In the genomic region with DNA sequence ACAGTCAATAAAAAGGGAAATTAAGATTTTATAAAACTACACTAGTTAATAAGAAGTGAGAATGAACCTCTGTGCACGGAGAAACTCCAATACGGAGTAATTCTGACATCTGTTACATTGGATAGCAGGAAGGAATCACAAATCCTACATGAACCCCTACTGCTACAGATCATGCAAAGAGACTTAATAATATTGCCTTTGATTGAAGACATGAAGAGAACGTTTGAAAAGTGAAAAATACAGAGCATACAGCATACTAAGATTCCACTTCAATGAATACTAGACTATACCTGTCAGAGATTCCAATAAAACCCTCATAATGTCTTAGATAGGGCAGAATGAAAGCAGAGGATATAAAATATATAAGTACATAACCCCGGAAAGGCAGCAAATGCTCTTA, we compare ENCODE assay signal across 10 cellular contexts.
"Had no signal": no experiment of that assay in that cellular context is flagged by ENCODE, and none has a peak within 500 bp of the region (broad histone marks: within the 10 kb centered on the region; RNA-seq: fewer than 3 reads in every experiment).

No MANE protein-coding gene starts in this region.

- H3K4me1 ChIP-seq: HAP-1 had no signal

- H3K9me3 ChIP-seq: HAP-1 had no signal

- H3K9ac ChIP-seq: GM23248 had no signal

- H3K36me3 ChIP-seq: HAP-1 had no signal

- H3K27ac ChIP-seq: GM23248 had no signal

- H2AFZ ChIP-seq: GM23248, GM23338 had no signal

- H3K4me3 Mint-ChIP-seq: GM23338, HFFc6 had no signal

- ATAC-seq: HCT116 had no signal

- H3K9me3 Mint-ChIP-seq: GM23338, HFFc6 had no signal

- H3K27ac Mint-ChIP-seq: HFFc6 had no signal

- FAIRE-seq: H1, H54 had no signal

- DNase-seq: GM23248, GOT3, H7, HCEC 1CT, HFFc6 had no signal

- H3K4me3 ChIP-seq: GM23248, GM23338, HAP-1 had no signal
